In genomic region chr21:39867198-39867650, GRCh38 we compare ENCODE assay signal across 8 cellular contexts. TPM values are rescaled to one million over a fixed set of nuclear protein-coding genes. Genes with fewer than 3 reads are reported as not detected.
DNase-seq lines count a peak whose midpoint lies in the region; ATAC-seq and TF ChIP-seq lines count a peak whose summit lies in the region.

TSS of gene PCP4 (plus strand) at chr21:39867438. CDS start at chr21:39867502, 64 bp downstream.

- H3K4me3 ChIP-seq in DND-41 (ENCODE audit: low read depth in 1 of 2, low read length in 2 of 2) (no peak within 1 kb of the TSS), OCI-LY7 (ENCODE audit: low read depth, low read length, poor library complexity, severe bottlenecking) (no peak within 1 kb of the TSS)

- H3K9me3 ChIP-seq in DND-41 (ENCODE audit: insufficient read depth, low read length, severe bottlenecking) (no peaks in the 10 kb centered on the region), OCI-LY7 (ENCODE audit: low read length) (no peaks in the 10 kb centered on the region)

- H3K27me3 ChIP-seq in DND-41 (ENCODE audit: insufficient read depth, low read length, poor library complexity): peaks cover 13% of the 10 kb centered on the region

- no peaks in the 10 kb centered on the region for H3K79me2 ChIP-seq in DND-41 (ENCODE audit: insufficient read depth, low read length)
- H3K79me2 ChIP-seq in OCI-LY7 (ENCODE audit: insufficient read depth, low read depth, low read length): no peaks in the 10 kb centered on the region

- peak; percentile 91 for TF ChIP-seq CTCF in DND-41 (IDR thresholded peaks at IDR 0.05; ENCODE audit: borderline replicate concordance, extremely low read depth, low read length, poor library complexity, severe bottlenecking)
- peak; percentile 92 for TF ChIP-seq CTCF in OCI-LY7 (conservative IDR thresholded peaks at IDR 0.05; ENCODE audit: low read length)

- DNase-seq in DND-41: peak; percentile 51
- DNase-seq in HuH-7 (ENCODE audit: low spot score): peak; percentile 56
- DNase-seq in OCI-LY7 (ENCODE audit: low spot score): peak; percentile 39
- DNase-seq in T47D (ENCODE audit: low read depth in 1 of 2, low spot score in 1 of 2): peak; percentile 64 to 82
- peak; percentile 64 for DNase-seq in kidney tubule cell (ENCODE audit: low spot score)
- peak; percentile 12 to 35 for DNase-seq in stimulated activated CD4-positive, alpha-beta T cell treated with anti-CD3 and anti-CD28 coated beads, Interleukin-4, amount 100 ng/mL, for 48 hours (ENCODE audit: low read depth in 2 of 2)

- POLR2A ChIA-PET in OCI-LY7 (lab: Charles Lee): interaction anchor here (0.8 kb wide), 1 partner anchor 32 kb away, joined by 3 read pairs; no protein-coding TSS in a partner anchor

- H3K9ac ChIP-seq in DND-41 (ENCODE audit: low read depth, low read length): no peak within 1 kb of the TSS

- H3K9me2 ChIP-seq in OCI-LY7 (ENCODE audit: insufficient read depth, low read length): no peaks in the 10 kb centered on the region

- H3K36me3 ChIP-seq in DND-41 (ENCODE audit: insufficient read depth, low read length) (no peaks in the 10 kb centered on the region), OCI-LY7 (ENCODE audit: insufficient read depth, low read length) (no peaks in the 10 kb centered on the region)

- CTCF ChIA-PET in OCI-LY7 (lab: Charles Lee; ENCODE audit: unreplicated experiment): interaction anchor here (1.4 kb wide), 1 partner anchor 15 kb away, joined by 3 read pairs; no protein-coding TSS in a partner anchor

- BruUV-seq in OCI-LY7 (replicated peaks; lab: Mats Ljungman, UMichigan): no TSS peak

- in situ Hi-C loops in T47D (cut with HindIII; ENCODE audit: low pct_unique_long_range_greater_than_20kb, low sequenced_read_pairs): no loop called here

- ATAC-seq in DND-41 (ENCODE audit: insufficient read depth, low read depth) (peak; percentile 70), GM21360 (IDR thresholded peaks at IDR 0.05; ENCODE audit: unreplicated experiment) (no peak), GM18505 (IDR thresholded peaks at IDR 0.05; ENCODE audit: unreplicated experiment) (no peak)

- intact Hi-C loops in OCI-LY7 (cut with micrococcal nuclease; ENCODE audit: unreplicated experiment): no loop called here

- no peaks in the 10 kb centered on the region for H3K4me1 ChIP-seq in DND-41 (ENCODE audit: insufficient read depth, low read length)
- H3K4me1 ChIP-seq in OCI-LY7 (ENCODE audit: insufficient read depth, low read length, poor library complexity, severe bottlenecking): no peaks in the 10 kb centered on the region

- TF ChIP-seq POLR2A in GM18505 (IDR thresholded peaks at IDR 0.05; ENCODE audit: borderline replicate concordance, extremely low read depth, insufficient read depth, insufficient read length): no peak

- no peak within 1 kb of the TSS for H2AFZ ChIP-seq in DND-41 (ENCODE audit: low read depth, low read length)
- no peak within 1 kb of the TSS for H2AFZ ChIP-seq in OCI-LY7 (ENCODE audit: low read length)

- H4K20me1 ChIP-seq in DND-41 (ENCODE audit: insufficient read depth, low read length) (no peaks in the 10 kb centered on the region), OCI-LY7 (ENCODE audit: insufficient read depth, low read length) (no peaks in the 10 kb centered on the region)

- H3K27ac ChIP-seq in DND-41 (ENCODE audit: low read length) (no peak within 1 kb of the TSS), OCI-LY7 (ENCODE audit: low read depth, low read length, poor library complexity, severe bottlenecking) (no peak within 1 kb of the TSS)

- H3K4me2 ChIP-seq in DND-41 (ENCODE audit: insufficient read depth, low read length) (no peak within 1 kb of the TSS), OCI-LY7 (ENCODE audit: low read length) (no peak within 1 kb of the TSS)

RNA-seq across cellular contexts. Expression of gene PCP4, which starts in this region (rescaled TPM):
- total RNA-seq in OCI-LY7 (2014; rRNA removed; shearing (Covaris generic)): not detected in 2 replicates
- not detected in 2 replicates for total RNA-seq in OCI-LY7 (2022)

Comparison
In these comparisons a context has a peak if more than half of its experiments do, and no peak if none do; other contexts are left out.
1. Peak in DNase-seq in OCI-LY7; RNA of the gene not detected or under 1 TPM.